ENCODE assay signal across 24 cellular contexts in genomic region chr1:220040028-220040596, GRCh38. TPM values are rescaled to one million over a fixed set of nuclear protein-coding genes. Genes with fewer than 3 reads are reported as not detected.
DNase-seq lines count a peak whose midpoint lies in the region; ATAC-seq, FAIRE-seq and TF ChIP-seq lines count a peak whose summit lies in the region.
"Had no signal": no experiment of that assay in that cellular context is flagged by ENCODE, and none has a peak within 500 bp of the region (broad histone marks: within the 10 kb centered on the region; RNA-seq: fewer than 3 reads in every experiment).

No MANE protein-coding gene starts in this region.

- H3K4me3 ChIP-seq in A549 (no peak overlapping the region), PC-3 (ENCODE audit: low read length) (no peak overlapping the region)
- H3K4me3 ChIP-seq: BLaER1 treated with 17β-estradiol and CSF1 and Interleukin-3, amounts not matched to agents 10 nM and 100 nM had no signal

- H3K9me2 ChIP-seq in PC-3 (replicated peaks; ENCODE audit: low read length) = no peaks in the 10 kb centered on the region

- 89% methylated on average over 5 of the region's 5 CpGs for WGBS in A549 (ENCODE audit: missing lambda C conversion rate)

- H3K4me2 ChIP-seq in A549 (no peak overlapping the region), PC-3 (ENCODE audit: low read length) (no peak overlapping the region)
- H3K4me2 ChIP-seq: BLaER1 treated with 17β-estradiol and CSF1 and Interleukin-3, amounts not matched to agents 10 nM and 100 nM had no signal

- peak overlapping the region; percentile 20 for H3K27ac Mint-ChIP-seq in activated CD8-positive, alpha-beta T cell treated with anti-CD3 and anti-CD28 coated beads for 36 hours
- H3K27ac Mint-ChIP-seq in activated CD8-positive, alpha-beta T cell treated with anti-CD3 and anti-CD28 coated beads, Interleukin-2, amount 10 ng/mL, durations not matched to agents 7 days and 5 days = no peak overlapping the region
- peak overlapping the region; percentile 20 for H3K27ac Mint-ChIP-seq in activated naive CD8-positive, alpha-beta T cell treated with anti-CD3 and anti-CD28 coated beads for 36 hours
- H3K27ac Mint-ChIP-seq: CD4-positive, alpha-beta T cell had no signal

- no peak for TF ChIP-seq EP300 in A549 (IDR thresholded peaks at IDR 0.05)

- no peak for DNase-seq in activated CD8-positive, alpha-beta T cell treated with anti-CD3 and anti-CD28 coated beads for 36 hours
- DNase-seq in activated CD8-positive, alpha-beta T cell treated with anti-CD3 and anti-CD28 coated beads, Interleukin-2, amount 10 ng/mL, durations not matched to agents 7 days and 5 days = no peak
- DNase-seq in A549 (ENCODE audit: low read depth in 1 of 2, low spot score in 1 of 2) (no peak), PC-3 (peak; percentile 47), activated gamma-delta T cell treated with Interleukin-2 at 50 U/mL for 16 hours (no peak), NCI-H226 (no peak)
- no peak for DNase-seq in activated naive CD8-positive, alpha-beta T cell treated with anti-CD3 and anti-CD28 coated beads for 36 hours
- DNase-seq: AML-193; CD4-positive, alpha-beta T cell; COR-L47; DMS53; H7; KBM-7; MV-4-11; NCI-H1105; NCI-H2029; NCI-H446 treated with DMSO at 0.1 percent for 48 hours; NCI-H526; SHP77 treated with DMSO at 0.1 percent for 48 hours had no signal

- no peaks in the 10 kb centered on the region for H3K9me3 ChIP-seq in A549
- no peaks in the 10 kb centered on the region for H3K9me3 ChIP-seq in PC-3 (ENCODE audit: low read length)
- H3K9me3 ChIP-seq: BLaER1 treated with 17β-estradiol and CSF1 and Interleukin-3, amounts not matched to agents 10 nM and 100 nM had no signal

- no peak for FAIRE-seq in A549 (lab: Jason Lieb, UNC)
- FAIRE-seq: GM18507 had no signal

- ATAC-seq in activated CD8-positive, alpha-beta T cell treated with anti-CD3 and anti-CD28 coated beads for 36 hours = no peak
- no peak for ATAC-seq in activated CD8-positive, alpha-beta T cell treated with anti-CD3 and anti-CD28 coated beads, Interleukin-2, amount 10 ng/mL, durations not matched to agents 7 days and 5 days
- ATAC-seq in A549 (no peak), PC-3 (peak; percentile 76), GM21526 (IDR thresholded peaks at IDR 0.05; ENCODE audit: low FRiP score, unreplicated experiment) (no peak)
- ATAC-seq: Panc1 had no signal

- no peak for TF ChIP-seq RAD21 in A549 (conservative IDR thresholded peaks at IDR 0.05 in 1 of 2, IDR thresholded peaks at IDR 0.05 in 1 of 2)

- peaks cover 50% of the 10 kb centered on the region for H3K4me1 Mint-ChIP-seq in activated CD8-positive, alpha-beta T cell treated with anti-CD3 and anti-CD28 coated beads for 36 hours (ENCODE audit: low read depth)
- H3K4me1 Mint-ChIP-seq in activated CD8-positive, alpha-beta T cell treated with anti-CD3 and anti-CD28 coated beads, Interleukin-2, amount 10 ng/mL, durations not matched to agents 7 days and 5 days (ENCODE audit: low read depth) = peaks cover 52% of the 10 kb centered on the region
- peaks cover 41% of the 10 kb centered on the region for H3K4me1 Mint-ChIP-seq in activated naive CD8-positive, alpha-beta T cell treated with anti-CD3 and anti-CD28 coated beads for 36 hours

- no peaks in the 10 kb centered on the region for H3K27me3 ChIP-seq in PC-3 (ENCODE audit: low read length)
- H3K27me3 ChIP-seq: BLaER1 treated with 17β-estradiol and CSF1 and Interleukin-3, amounts not matched to agents 10 nM and 100 nM had no signal

- no peak for TF ChIP-seq CTCF in activated CD8-positive, alpha-beta T cell treated with anti-CD3 and anti-CD28 coated beads for 36 hours (IDR thresholded peaks at IDR 0.05)
- TF ChIP-seq CTCF in A549 (IDR thresholded peaks at IDR 0.05) (no peak), PC-3 (conservative IDR thresholded peaks at IDR 0.05; ENCODE audit: low read depth, low read length) (no peak)

- H3K4me1 ChIP-seq in A549 (peaks cover 12% of the 10 kb centered on the region; the same call in 2 of the 3 replicates), PC-3 (ENCODE audit: insufficient read depth, low read length) (peaks cover 17% of the 10 kb centered on the region)

- H3K9me3 Mint-ChIP-seq in activated CD8-positive, alpha-beta T cell treated with anti-CD3 and anti-CD28 coated beads for 36 hours = no peaks in the 10 kb centered on the region
- no peaks in the 10 kb centered on the region for H3K9me3 Mint-ChIP-seq in activated CD8-positive, alpha-beta T cell treated with anti-CD3 and anti-CD28 coated beads, Interleukin-2, amount 10 ng/mL, durations not matched to agents 7 days and 5 days (ENCODE audit: insufficient read depth)
- no peaks in the 10 kb centered on the region for H3K9me3 Mint-ChIP-seq in activated naive CD8-positive, alpha-beta T cell treated with anti-CD3 and anti-CD28 coated beads for 36 hours
- H3K9me3 Mint-ChIP-seq: CD4-positive, alpha-beta T cell had no signal

- H3K27me3 Mint-ChIP-seq in activated CD8-positive, alpha-beta T cell treated with anti-CD3 and anti-CD28 coated beads for 36 hours = no peaks in the 10 kb centered on the region
- H3K27me3 Mint-ChIP-seq in activated CD8-positive, alpha-beta T cell treated with anti-CD3 and anti-CD28 coated beads, Interleukin-2, amount 10 ng/mL, durations not matched to agents 7 days and 5 days (ENCODE audit: low read depth) = no peaks in the 10 kb centered on the region
- no peaks in the 10 kb centered on the region for H3K27me3 Mint-ChIP-seq in activated naive CD8-positive, alpha-beta T cell treated with anti-CD3 and anti-CD28 coated beads for 36 hours
- H3K27me3 Mint-ChIP-seq: CD4-positive, alpha-beta T cell had no signal

- no peak overlapping the region for H3K27ac ChIP-seq in A549
- H3K27ac ChIP-seq in PC-3 (ENCODE audit: low read length) = 0 out of 2 replicates have a peak overlapping the region, but pooled peaks have one; percentile 6
- H3K27ac ChIP-seq: BLaER1 treated with 17β-estradiol and CSF1 and Interleukin-3, amounts not matched to agents 10 nM and 100 nM; RWPE1 had no signal

- no TSS peak for BruUV-seq in PC-3 (replicated peaks; lab: Mats Ljungman, UMichigan)

- intact Hi-C loops in activated CD8-positive, alpha-beta T cell treated with anti-CD3 and anti-CD28 coated beads for 36 hours (cut with micrococcal nuclease) = no loop called here
- intact Hi-C loops in PC-3 (cut with micrococcal nuclease) = loop anchor here (5.0 kb wide), 1 partner anchor 67 kb away; no protein-coding TSS in a partner anchor

- no peak overlapping the region for H2AFZ ChIP-seq in PC-3 (ENCODE audit: low read length)

- H3K79me2 ChIP-seq in PC-3 (ENCODE audit: low read length) = peaks cover 84% of the 10 kb centered on the region

- H3K9ac ChIP-seq in PC-3 (ENCODE audit: low read length) = no peak overlapping the region
- H3K9ac ChIP-seq: BLaER1 treated with 17β-estradiol and CSF1 and Interleukin-3, amounts not matched to agents 10 nM and 100 nM had no signal

- H3K36me3 Mint-ChIP-seq in activated CD8-positive, alpha-beta T cell treated with anti-CD3 and anti-CD28 coated beads for 36 hours (ENCODE audit: low read depth) = peaks cover 55% of the 10 kb centered on the region
- peaks cover 38% of the 10 kb centered on the region for H3K36me3 Mint-ChIP-seq in activated CD8-positive, alpha-beta T cell treated with anti-CD3 and anti-CD28 coated beads, Interleukin-2, amount 10 ng/mL, durations not matched to agents 7 days and 5 days (ENCODE audit: low read depth)
- peaks cover 44% of the 10 kb centered on the region for H3K36me3 Mint-ChIP-seq in activated naive CD8-positive, alpha-beta T cell treated with anti-CD3 and anti-CD28 coated beads for 36 hours

- CTCF ChIA-PET in activated CD8-positive, alpha-beta T cell treated with anti-CD3 and anti-CD28 coated beads for 36 hours (lab: Charles Lee) = interaction anchor here (0.7 to 1.2 kb wide), 2 partner anchors 73 to 234 kb away, joined by 3 to 5 read pairs; no protein-coding TSS in a partner anchor
- CTCF ChIA-PET in activated CD8-positive, alpha-beta T cell treated with anti-CD3 and anti-CD28 coated beads, Interleukin-2, amount 10 ng/mL, durations not matched to agents 7 days and 5 days (lab: Charles Lee) = interaction anchor here (1.4 kb wide), 1 partner anchor 42 kb away, joined by 3 read pairs; no protein-coding TSS in a partner anchor
- CTCF ChIA-PET in A549 (lab: Yijun Ruan, JAX) (interaction anchor here (1.2 kb wide), 1 partner anchor 42 kb away, joined by 3 read pairs; no protein-coding TSS in a partner anchor), PC-3 (lab: Charles Lee) (no interaction called here)

- peaks cover 21% of the 10 kb centered on the region; the same call in 1 of the 2 replicates for H3K36me3 ChIP-seq in PC-3 (ENCODE audit: low read depth, low read length)

- TF ChIP-seq POLR2A in A549 (IDR thresholded peaks at IDR 0.05; ENCODE audit: low read length) = no peak

- no peak overlapping the region for H3K4me3 Mint-ChIP-seq in activated CD8-positive, alpha-beta T cell treated with anti-CD3 and anti-CD28 coated beads for 36 hours
- H3K4me3 Mint-ChIP-seq in activated CD8-positive, alpha-beta T cell treated with anti-CD3 and anti-CD28 coated beads, Interleukin-2, amount 10 ng/mL, durations not matched to agents 7 days and 5 days = no peak overlapping the region
- H3K4me3 Mint-ChIP-seq in activated naive CD8-positive, alpha-beta T cell treated with anti-CD3 and anti-CD28 coated beads for 36 hours = no peak overlapping the region
- H3K4me3 Mint-ChIP-seq: CD4-positive, alpha-beta T cell had no signal

- peaks cover 12% of the 10 kb centered on the region; the same call in 1 of the 2 replicates for H4K20me1 ChIP-seq in PC-3 (ENCODE audit: low read length)

- no peaks in the 10 kb centered on the region for H3F3A ChIP-seq in PC-3 (ENCODE audit: low read length, unreplicated experiment)

- POLR2A ChIA-PET in activated CD8-positive, alpha-beta T cell treated with anti-CD3 and anti-CD28 coated beads for 36 hours (lab: Charles Lee) = no interaction called here
- POLR2A ChIA-PET in activated CD8-positive, alpha-beta T cell treated with anti-CD3 and anti-CD28 coated beads, Interleukin-2, amount 10 ng/mL, durations not matched to agents 7 days and 5 days (lab: Charles Lee) = no interaction called here
- POLR2A ChIA-PET in A549 (lab: Yijun Ruan, JAX) = interaction anchor here (0.6 kb wide), 1 partner anchor 10 kb away, joined by 3 read pairs; no protein-coding TSS in a partner anchor
- POLR2A ChIA-PET in PC-3 (lab: Charles Lee; ENCODE audit: unreplicated experiment) = no interaction called here

RNA-seq across cellular contexts. Expression of gene EPRS1, which starts 6.2 kb away (rescaled TPM):
- total RNA-seq in activated CD8-positive, alpha-beta T cell treated with anti-CD3 and anti-CD28 coated beads for 36 hours = 100 to 1,000 TPM; 200 to 210 TPM
- total RNA-seq in activated CD8-positive, alpha-beta T cell treated with anti-CD3 and anti-CD28 coated beads, Interleukin-2, amount 10 ng/mL, durations not matched to agents 7 days and 5 days = 100 to 1,000 TPM; 115 to 116 TPM
- 113 and 167 TPM in 2 replicates for polyA plus RNA-seq in A549 (2011; rRNA removed)
- 22.8 and 23.2 TPM in 2 replicates for polyA plus RNA-seq in A549 (2012; cell fraction: cytosol; rRNA removed)
- 23.8 and 27.2 TPM in 2 replicates for polyA plus RNA-seq in A549 (2012; cell fraction: nucleus; rRNA removed)
- polyA plus RNA-seq in A549 (2017; fragmentation: RNase III; extraction: RNeasy Plus Mini Kit Qiagen cat#74134 plus additional on column Dnase treatment) = 69.4 to 82.9 TPM (median 72.7 TPM) in 3 replicates
- polyA minus RNA-seq in A549 (2011; rRNA and poly(A)+ RNA removed) = 122 and 127 TPM in 2 replicates
- 186 and 226 TPM in 2 replicates for total RNA-seq in PC-3 (2014; rRNA removed)
- total RNA-seq in activated naive CD8-positive, alpha-beta T cell treated with anti-CD3 and anti-CD28 coated beads for 36 hours = 100 to 1,000 TPM; 222 to 237 TPM

RNA-seq across cellular contexts. Expression of gene BPNT1, which starts 49.5 kb away (rescaled TPM):
- 10 to 100 TPM; 19.6 to 25.3 TPM for total RNA-seq in activated CD8-positive, alpha-beta T cell treated with anti-CD3 and anti-CD28 coated beads for 36 hours
- total RNA-seq in activated CD8-positive, alpha-beta T cell treated with anti-CD3 and anti-CD28 coated beads, Interleukin-2, amount 10 ng/mL, durations not matched to agents 7 days and 5 days = 10 to 100 TPM; 19.7 to 26.3 TPM
- polyA plus RNA-seq in A549 (2011; rRNA removed) (43.5 and 45.2 TPM in 2 replicates), A549 (2017; fragmentation: RNase III; extraction: RNeasy Plus Mini Kit Qiagen cat#74134 plus additional on column Dnase treatment) (25.8 to 28.5 TPM (median 27.0 TPM) in 3 replicates)
- 12.5 and 14.3 TPM in 2 replicates for polyA plus RNA-seq in A549 (2012; cell fraction: cytosol; rRNA removed)
- 8.6 and 12.8 TPM in 2 replicates for polyA plus RNA-seq in A549 (2012; cell fraction: nucleus; rRNA removed)
- polyA minus RNA-seq in A549 (2011; rRNA and poly(A)+ RNA removed) = 15.0 and 23.0 TPM in 2 replicates
- total RNA-seq in PC-3 (2014; rRNA removed) = 40.7 and 49.7 TPM in 2 replicates
- 10 to 100 TPM; 23.6 to 26.1 TPM for total RNA-seq in activated naive CD8-positive, alpha-beta T cell treated with anti-CD3 and anti-CD28 coated beads for 36 hours

RNA-seq across cellular contexts. Expression of gene IARS2, which starts 53.8 kb away (rescaled TPM):
- 10 to 100 TPM; 75.0 to 75.2 TPM for total RNA-seq in activated CD8-positive, alpha-beta T cell treated with anti-CD3 and anti-CD28 coated beads for 36 hours
- 10 to 100 TPM; 54.8 to 57.9 TPM for total RNA-seq in activated CD8-positive, alpha-beta T cell treated with anti-CD3 and anti-CD28 coated beads, Interleukin-2, amount 10 ng/mL, durations not matched to agents 7 days and 5 days
- 66.7 and 97.0 TPM in 2 replicates for polyA plus RNA-seq in A549 (2011; rRNA removed)
- polyA plus RNA-seq in A549 (2012; cell fraction: cytosol; rRNA removed) = 17.9 and 23.8 TPM in 2 replicates
- polyA plus RNA-seq in A549 (2012; cell fraction: nucleus; rRNA removed) = 12.6 and 23.5 TPM in 2 replicates
- polyA plus RNA-seq in A549 (2017; fragmentation: RNase III; extraction: RNeasy Plus Mini Kit Qiagen cat#74134 plus additional on column Dnase treatment) = 115 to 116 TPM (median 115 TPM) in 3 replicates
- 29.9 and 44.2 TPM in 2 replicates for polyA minus RNA-seq in A549 (2011; rRNA and poly(A)+ RNA removed)
- total RNA-seq in PC-3 (2014; rRNA removed) = 152 and 162 TPM in 2 replicates
- total RNA-seq in activated naive CD8-positive, alpha-beta T cell treated with anti-CD3 and anti-CD28 coated beads for 36 hours = 10 to 100 TPM; 78.5 to 81.4 TPM
